In genomic region chr7:20112646-20113045, GRCh38 we compare ENCODE assay signal across 15 cellular contexts.
DNase-seq lines count a peak whose midpoint lies in the region; ATAC-seq and TF ChIP-seq lines count a peak whose summit lies in the region.
"Had no signal": no experiment of that assay in that cellular context is flagged by ENCODE, and none has a peak within 500 bp of the region (broad histone marks: within the 10 kb centered on the region; RNA-seq: fewer than 3 reads in every experiment).

No MANE protein-coding gene starts in this region.

- DNase-seq in GM23338 (ENCODE audit: low spot score) (peak; percentile 33), NCI-H146 (lab: John Stamatoyannopoulos, UW) (peak; percentile 62), medulla oblongata (ENCODE audit: extremely low spot score) (no peak), natural killer cell (no peak), 8988T (no peak)
- no peak for DNase-seq in stimulated activated CD4-positive, alpha-beta T cell treated with anti-CD3 and anti-CD28 coated beads, Interleukin-15, amount 100 ng/mL, for 24 hours
- DNase-seq: COR-L47; H7; NCI-H1930; NCI-H510A treated with DMSO at 0.1 percent for 48 hours; NK-92 treated with Interleukin-12 subunit alpha and Interleukin-12 subunit beta, amount 100 ng/mL, for 24 hours had no signal

- H3K9ac ChIP-seq in neural cell (ENCODE audit: low read length), result no peak overlapping the region

- H3K4me3 Mint-ChIP-seq in GM23338 (no peak overlapping the region), natural killer cell (no peak overlapping the region)

- peak overlapping the region; percentile 48 for H3K27ac ChIP-seq in GM23338 (ENCODE audit: low read depth)
- H3K27ac ChIP-seq in ectodermal cell (ENCODE audit: insufficient read depth, low read depth, low read length, poor library complexity, severe bottlenecking), result peak overlapping the region; percentile 39
- peak overlapping the region; percentile 52 for H3K27ac ChIP-seq in neural cell (ENCODE audit: low read length)
- H3K27ac ChIP-seq: C4-2B had no signal

- H3K4me1 ChIP-seq in GM23338 (ENCODE audit: insufficient read depth) (peaks cover 67% of the 10 kb centered on the region), ectodermal cell (ENCODE audit: control insufficient read depth, insufficient read depth, low read length) (peaks cover 15% of the 10 kb centered on the region)

- no peaks in the 10 kb centered on the region for H3K9me3 ChIP-seq in ectodermal cell (ENCODE audit: control insufficient read depth, low read length)
- H3K9me3 ChIP-seq in neural cell (ENCODE audit: low read length), result no peaks in the 10 kb centered on the region

- TF ChIP-seq RAD21 in neural cell (conservative IDR thresholded peaks at IDR 0.05), result no peak

- ATAC-seq in GM23338 (peak; percentile 57), natural killer cell (no peak)

- H3K9me3 Mint-ChIP-seq in GM23338 (no peaks in the 10 kb centered on the region), natural killer cell (no peaks in the 10 kb centered on the region)
- H3K9me3 Mint-ChIP-seq: IgD-negative memory B cell had no signal

- TF ChIP-seq CTCF in GM23338 (conservative IDR thresholded peaks at IDR 0.05; ENCODE audit: low read depth in 2 of 2) (no peak), neural cell (IDR thresholded peaks at IDR 0.05; ENCODE audit: poor library complexity, severe bottlenecking) (no peak), natural killer cell (IDR thresholded peaks at IDR 0.05) (no peak)

- no peaks in the 10 kb centered on the region for H3F3A ChIP-seq in GM23338 (replicated peaks; ENCODE audit: low read depth)
- peaks cover 4% of the 10 kb centered on the region for H3F3A ChIP-seq in neural cell (ENCODE audit: insufficient read depth, low read length, poor library complexity, severe bottlenecking)

- peaks cover 100% of the 10 kb centered on the region for H3K79me2 ChIP-seq in GM23338 (replicated peaks; ENCODE audit: insufficient read depth)
- no peaks in the 10 kb centered on the region for H3K79me2 ChIP-seq in neural cell (replicated peaks; ENCODE audit: insufficient read depth, low read length)

- H3K4me1 Mint-ChIP-seq in GM23338, result peaks cover 41% of the 10 kb centered on the region
- no peaks in the 10 kb centered on the region for H3K4me1 Mint-ChIP-seq in natural killer cell

- H3K27ac Mint-ChIP-seq in GM23338 (no peak overlapping the region), natural killer cell (no peak overlapping the region)

- H3K36me3 ChIP-seq in GM23338 (ENCODE audit: insufficient read depth), result no peaks in the 10 kb centered on the region; the same call in 1 of the 2 replicates
- H3K36me3 ChIP-seq in ectodermal cell (ENCODE audit: control insufficient read depth, insufficient read depth, low read length), result no peaks in the 10 kb centered on the region
- H3K36me3 ChIP-seq in neural cell (ENCODE audit: insufficient read depth, low read length), result no peaks in the 10 kb centered on the region

- peaks cover 8% of the 10 kb centered on the region for H3K36me3 Mint-ChIP-seq in GM23338 (ENCODE audit: low read depth)
- H3K36me3 Mint-ChIP-seq in natural killer cell, result no peaks in the 10 kb centered on the region
- H3K36me3 Mint-ChIP-seq: IgD-negative memory B cell had no signal

- H3K4me2 ChIP-seq in GM23338 (peak overlapping the region; percentile 48), neural cell (ENCODE audit: low read length) (peak overlapping the region; percentile 25)

- peaks cover 2% of the 10 kb centered on the region for H3K27me3 Mint-ChIP-seq in GM23338 (ENCODE audit: insufficient read depth, low read depth, poor library complexity)
- no peaks in the 10 kb centered on the region for H3K27me3 Mint-ChIP-seq in natural killer cell (ENCODE audit: low read depth in 2 of 2)
- H3K27me3 Mint-ChIP-seq: IgD-negative memory B cell had no signal

- H2AFZ ChIP-seq in GM23338 (no peak overlapping the region), neural cell (ENCODE audit: low read depth, low read length) (no peak overlapping the region)

- 0 out of 2 replicates have a peak, but pooled peaks cover 3% of the 10 kb centered on the region for H4K20me1 ChIP-seq in GM23338 (replicated peaks; ENCODE audit: insufficient read depth)
- H4K20me1 ChIP-seq in neural cell (ENCODE audit: insufficient read depth), result no peaks in the 10 kb centered on the region

- H3K9me2 ChIP-seq in GM23338 (ENCODE audit: insufficient read depth) (no peaks in the 10 kb centered on the region), neural cell (ENCODE audit: insufficient read depth, low read length) (no peaks in the 10 kb centered on the region)

- intact Hi-C loops in natural killer cell (cut with micrococcal nuclease), result no loop called here

- H3K4me3 ChIP-seq in GM23338 (no peak overlapping the region), ectodermal cell (ENCODE audit: insufficient read depth, low read depth, low read length) (no peak overlapping the region), neural cell (ENCODE audit: low read length) (no peak overlapping the region)

- H3K27me3 ChIP-seq in GM23338 (ENCODE audit: insufficient read depth) (no peaks in the 10 kb centered on the region), ectodermal cell (ENCODE audit: control insufficient read depth, insufficient read depth, low read length, poor library complexity, severe bottlenecking) (no peaks in the 10 kb centered on the region), neural cell (ENCODE audit: insufficient read depth, low read depth, low read length) (no peaks in the 10 kb centered on the region)

- no peak for TF ChIP-seq EP300 in neural cell (conservative IDR thresholded peaks at IDR 0.05; ENCODE audit: poor library complexity, severe bottlenecking)

TF ChIP-seq in GM23338, 12 proteins besides CTCF, POLR2A, EP300 and RAD21 (continues in another document):
- TF ChIP-seq REST (IDR thresholded peaks at IDR 0.05; ENCODE audit: unreplicated experiment) (no peak), EZH2phosphoT487 (IDR thresholded peaks at IDR 0.05; ENCODE audit: unreplicated experiment) (no peak)

TF ChIP-seq in neural cell, 6 proteins besides CTCF, POLR2A, EP300 and RAD21:
- TF ChIP-seq MXI1 (conservative IDR thresholded peaks at IDR 0.05; ENCODE audit: poor library complexity, severe bottlenecking) (no peak), SMC3 (conservative IDR thresholded peaks at IDR 0.05; ENCODE audit: poor library complexity) (no peak), REST (IDR thresholded peaks at IDR 0.05; ENCODE audit: borderline replicate concordance) (no peak), TAF1 (IDR thresholded peaks at IDR 0.05; ENCODE audit: low read depth) (no peak), EZH2 (IDR thresholded peaks at IDR 0.05; ENCODE audit: borderline replicate concordance, insufficient read depth, low read length, poor library complexity, severe bottlenecking) (no peak), POLR2AphosphoS5 (IDR thresholded peaks at IDR 0.05) (no peak)

Comparison
In these comparisons a context has a peak if more than half of its experiments do, and no peak if none do; other contexts are left out.
1. DNase-seq: peak in GM23338 (single experiment) and NCI-H146 (single experiment); none in stimulated activated CD4-positive, alpha-beta T cell treated with anti-CD3 and anti-CD28 coated beads, Interleukin-15, amount 100 ng/mL, for 24 hours (single experiment), medulla oblongata (single experiment), natural killer cell (single experiment) and 8988T (single experiment).
2. Peak in every context shown above with its lines, with median percentiles within 50 percentile points of each other: H3K27ac ChIP-seq.